In the genomic region with DNA sequence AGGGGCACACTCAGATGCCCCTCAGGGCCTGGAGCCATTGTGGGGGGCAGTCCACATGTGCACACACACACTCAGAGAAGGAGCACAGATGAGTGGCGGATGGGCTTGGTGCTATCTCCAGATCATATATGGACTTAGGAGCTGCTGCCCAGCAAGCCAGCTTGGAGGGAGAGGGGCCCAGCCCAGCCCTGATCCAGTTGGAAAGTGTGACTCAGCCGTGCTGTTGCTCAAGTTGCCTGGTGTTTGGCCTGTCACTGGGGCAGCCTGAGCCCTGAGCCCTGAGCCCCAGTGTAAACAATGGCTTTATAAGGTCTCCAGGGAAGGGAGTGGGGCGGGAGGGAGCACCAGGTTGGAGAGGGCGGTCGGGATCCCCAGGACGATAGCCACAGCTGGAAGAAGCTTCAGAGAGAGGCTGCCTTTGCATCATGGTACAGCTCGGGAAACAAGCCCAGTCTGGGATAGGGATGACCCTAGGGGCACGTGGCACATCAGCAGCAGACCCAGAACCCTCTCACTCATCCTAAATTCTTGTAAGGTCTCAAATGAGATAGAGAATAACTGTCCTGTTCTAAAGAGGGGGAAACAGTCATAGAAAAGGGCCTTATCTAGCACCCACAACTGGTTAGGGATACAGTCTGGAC, we compare ENCODE assay signal across 9 cellular contexts. TPM values are rescaled to one million over a fixed set of nuclear protein-coding genes. Genes with fewer than 3 reads are reported as not detected.
DNase-seq lines count a peak whose midpoint lies in the region; ATAC-seq, FAIRE-seq and TF ChIP-seq lines count a peak whose summit lies in the region.
"Had no signal": no experiment of that assay in that cellular context is flagged by ENCODE, and none has a peak within 500 bp of the region (broad histone marks: within the 10 kb centered on the region; RNA-seq: fewer than 3 reads in every experiment).

No MANE protein-coding gene starts in this region.

- DNase-seq in HFF-Myc (ENCODE audit: extremely low read depth, low read depth) (peak; percentile 85), brain microvascular endothelial cell (peak; percentile 78), kidney (peak; percentile 91), A673 (ENCODE audit: low spot score) (no peak), activated T-cell treated with anti-CD3 and anti-CD28 coated beads for 4 hours (no peak)
- DNase-seq: occipital lobe had no signal

- peak overlapping the region; percentile 55 for H3K27ac ChIP-seq in brain microvascular endothelial cell
- H3K27ac ChIP-seq in kidney (ENCODE audit: low read depth in 2 of 2, low read length in 2 of 2): no peak overlapping the region
- peak overlapping the region; percentile 99 for H3K27ac ChIP-seq in stomach smooth muscle (ENCODE audit: low read length)
- no peak overlapping the region for H3K27ac ChIP-seq in A673 (ENCODE audit: low read depth, low read length, poor library complexity, severe bottlenecking)

- in situ Hi-C loops in brain microvascular endothelial cell (cut with HindIII; ENCODE audit: low pct_ligation_motif_present, low sequenced_read_pairs): no loop called here

- CTCF ChIA-PET in A673 (lab: Charles Lee): no interaction called here

- H3K4me3 ChIP-seq in HFF-Myc (replicated peaks; ENCODE audit: low read depth, low read length) (no peak overlapping the region), brain microvascular endothelial cell (ENCODE audit: low read depth, low read length) (no peak overlapping the region), kidney (ENCODE audit: low read length in 2 of 2) (no peak overlapping the region), stomach smooth muscle (ENCODE audit: low read length in 2 of 2) (peak overlapping the region in 1 of 2 donors; percentile 15), A673 (ENCODE audit: low read depth, low read length, poor library complexity, severe bottlenecking) (no peak overlapping the region)

- POLR2A ChIA-PET in A673 (lab: Charles Lee; ENCODE audit: low non-redundant PET): no interaction called here

- H3K27me3 ChIP-seq in brain microvascular endothelial cell (replicated peaks) (no peaks in the 10 kb centered on the region), stomach smooth muscle (ENCODE audit: control insufficient read depth in 1 of 2, insufficient read depth in 2 of 2, low read length in 2 of 2) (no peaks in the 10 kb centered on the region), A673 (replicated peaks; ENCODE audit: insufficient read depth, low read depth, low read length, poor library complexity) (no peaks in the 10 kb centered on the region)

- H3K9me3 ChIP-seq in kidney (ENCODE audit: control insufficient read depth in 1 of 2, low read length in 2 of 2): no peaks in the 10 kb centered on the region
- no peaks in the 10 kb centered on the region for H3K9me3 ChIP-seq in stomach smooth muscle (ENCODE audit: control insufficient read depth in 2 of 2, low read length in 2 of 2)
- no peaks in the 10 kb centered on the region for H3K9me3 ChIP-seq in A673 (ENCODE audit: low read depth, low read length, poor library complexity, severe bottlenecking)

- FAIRE-seq in kidney (lab: Jason Lieb, UNC): no peak

- TF ChIP-seq CTCF in HFF-Myc (IDR thresholded peaks at IDR 0.05; ENCODE audit: low read depth, low read length, missing control alignments) (no peak), brain microvascular endothelial cell (IDR thresholded peaks at IDR 0.05; ENCODE audit: low read depth, low read length, missing control alignments) (no peak), kidney (IDR thresholded peaks at IDR 0.05; ENCODE audit: borderline replicate concordance, extremely low read depth, insufficient read depth) (no peak), A673 (conservative IDR thresholded peaks at IDR 0.05; ENCODE audit: low read depth, low read length) (no peak)

- H3K4me1 ChIP-seq in kidney (ENCODE audit: control insufficient read depth in 1 of 2, insufficient read depth in 1 of 2, low read depth in 1 of 2, low read length in 2 of 2) (peaks cover 0 to 12% of the 10 kb centered on the region in 2 donors), stomach smooth muscle (ENCODE audit: control insufficient read depth, insufficient read depth, low read length) (peaks cover 85% of the 10 kb centered on the region), A673 (ENCODE audit: insufficient read depth, low read length, poor library complexity, severe bottlenecking) (no peaks in the 10 kb centered on the region)

- H3K36me3 ChIP-seq in brain microvascular endothelial cell (replicated peaks): peaks cover 67% of the 10 kb centered on the region
- peaks cover 16 to 25% of the 10 kb centered on the region in 2 donors for H3K36me3 ChIP-seq in kidney (ENCODE audit: control insufficient read depth in 1 of 2, insufficient read depth in 2 of 2, low read length in 2 of 2)
- peaks cover 45 to 51% of the 10 kb centered on the region in 2 donors for H3K36me3 ChIP-seq in stomach smooth muscle (ENCODE audit: control insufficient read depth in 2 of 2, insufficient read depth in 2 of 2, low read length in 2 of 2)
- no peaks in the 10 kb centered on the region for H3K36me3 ChIP-seq in A673 (ENCODE audit: insufficient read depth, low read length, poor library complexity, severe bottlenecking)

- intact Hi-C loops in kidney (cut with DNase I) (no loop called here), A673 (cut with micrococcal nuclease; ENCODE audit: unreplicated experiment) (no loop called here)

- ATAC-seq in GM21825 (IDR thresholded peaks at IDR 0.05; ENCODE audit: unreplicated experiment) (no peak), HG02798 (IDR thresholded peaks at IDR 0.05; ENCODE audit: poor library complexity, unreplicated experiment) (no peak)

- H3K9ac ChIP-seq in kidney (ENCODE audit: low read length in 2 of 2) (no peak overlapping the region), stomach smooth muscle (ENCODE audit: low read length in 2 of 2) (peak overlapping the region; percentile 50 to 60)

- BruUV-seq in A673 (replicated peaks; lab: Mats Ljungman, UMichigan): no TSS peak

RNA-seq across cellular contexts. Expression of gene SELENOM, which starts 4.8 kb away (rescaled TPM):
- total RNA-seq in kidney (154 TPM), A673 (2021) (3.2 and 5.0 TPM in 2 replicates)
- 291 TPM for polyA plus RNA-seq in kidney (ENCODE audit: insufficient read depth, low read depth, low replicate concordance)

RNA-seq across cellular contexts. Expression of gene INPP5J, which starts 20.2 kb away (rescaled TPM):
- total RNA-seq in kidney (6.2 TPM), A673 (2021) (4.6 and 4.8 TPM in 2 replicates)
- polyA plus RNA-seq in kidney (ENCODE audit: insufficient read depth, low read depth, low replicate concordance): 44.7 TPM

RNA-seq across cellular contexts. Expression of gene SMTN, which starts 21.4 kb away (rescaled TPM):
- total RNA-seq in kidney (67.7 TPM), A673 (2021) (40.0 and 43.7 TPM in 2 replicates)
- 64.4 TPM for polyA plus RNA-seq in kidney (ENCODE audit: insufficient read depth, low read depth, low replicate concordance)

RNA-seq across cellular contexts. Expression of gene PLA2G3, which starts 37.7 kb away (rescaled TPM):
- total RNA-seq in kidney (not detected), A673 (2021) (20.4 and 21.5 TPM in 2 replicates)
- 1.2 TPM for polyA plus RNA-seq in kidney (ENCODE audit: insufficient read depth, low read depth, low replicate concordance)
- total RNA-seq: occipital lobe had no signal

RNA-seq across cellular contexts. Expression of gene RNF185, which starts 57.4 kb away (rescaled TPM):
- total RNA-seq in kidney (36.7 TPM), A673 (2021) (28.2 and 31.8 TPM in 2 replicates)
- 50.8 TPM for polyA plus RNA-seq in kidney (ENCODE audit: insufficient read depth, low read depth, low replicate concordance)

Comparison
In these comparisons a context has a peak if more than half of its experiments do, and no peak if none do; other contexts are left out.
1. DNase-seq: peak in HFF-Myc (single experiment), brain microvascular endothelial cell (single experiment) and kidney (single experiment); none in A673 (single experiment) and activated T-cell treated with anti-CD3 and anti-CD28 coated beads for 4 hours (single experiment).
2. H3K27ac ChIP-seq: peak in brain microvascular endothelial cell (single experiment) and stomach smooth muscle (single experiment); none in kidney (0 of 2) and A673 (single experiment).
3. H3K9ac ChIP-seq: peak in stomach smooth muscle (2 of 2); none in kidney (0 of 2).
4. RNA of gene SELENOM, which starts 4.8 kb away (total RNA-seq): 154 TPM in kidney (single experiment); 3.2 to 5.0 TPM in A673; every median in the first group is over 10 times any median in the second.